9 cellular contexts compared by ENCODE assay signal in the genomic region with DNA sequence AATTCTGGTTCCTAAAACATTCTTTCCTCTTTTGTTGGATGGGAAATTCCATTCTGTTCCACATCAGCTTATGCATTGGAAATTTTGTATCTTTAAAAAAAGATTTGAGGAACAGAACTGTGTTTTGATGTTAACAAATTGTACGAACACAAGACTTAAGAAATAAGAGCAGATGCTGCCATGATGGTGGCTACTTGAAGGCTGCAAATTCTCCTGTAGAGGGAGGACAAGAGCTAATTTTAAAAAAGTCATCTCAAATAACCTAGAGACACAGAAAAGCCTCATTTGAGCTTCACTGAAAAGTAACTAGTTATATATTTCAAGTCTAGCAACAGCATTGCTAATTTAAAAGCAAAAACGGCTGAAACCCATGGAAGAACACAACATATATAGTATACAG. TPM values are rescaled to one million over a fixed set of nuclear protein-coding genes. Genes with fewer than 3 reads are reported as not detected.
DNase-seq lines count a peak whose midpoint lies in the region; ATAC-seq, FAIRE-seq and TF ChIP-seq lines count a peak whose summit lies in the region.
"Had no signal": no experiment of that assay in that cellular context is flagged by ENCODE, and none has a peak within 500 bp of the region (broad histone marks: within the 10 kb centered on the region; RNA-seq: fewer than 3 reads in every experiment).

No MANE protein-coding gene starts in this region.

- no peak for TF ChIP-seq POLR2A in A549 (IDR thresholded peaks at IDR 0.05; ENCODE audit: low read length)

- H3K4me3 ChIP-seq in A549 (no peak overlapping the region), fibroblast of the aortic adventitia (ENCODE audit: low read depth, low read length) (no peak overlapping the region)

- H3K4me1 ChIP-seq in A549 = no peaks in the 10 kb centered on the region

- H3K4me2 ChIP-seq in A549 = no peak overlapping the region

- TF ChIP-seq EP300 in A549 (IDR thresholded peaks at IDR 0.05) = no peak

- POLR2A ChIA-PET in A549 (lab: Yijun Ruan, JAX) = no interaction called here

- TF ChIP-seq CTCF in A549 (IDR thresholded peaks at IDR 0.05) (peak; percentile 40; the same call in 2 of the 3 replicates), fibroblast of the aortic adventitia (IDR thresholded peaks at IDR 0.05; ENCODE audit: insufficient read depth, low read length) (peak; percentile 29)

- CTCF ChIA-PET in A549 (lab: Yijun Ruan, JAX) = interaction anchor here (0.6 to 1.6 kb wide), 12 partner anchors 9 to 807 kb away, joined by 3 to 9 read pairs (median 4); a partner anchor contains a TSS

- TF ChIP-seq RAD21 in A549 (conservative IDR thresholded peaks at IDR 0.05 in 1 of 2, IDR thresholded peaks at IDR 0.05 in 1 of 2) = peak; percentile 39 to 57; a peak in 4 of 5 replicates

- H3K27ac ChIP-seq in A549 = no peak overlapping the region

- no peaks in the 10 kb centered on the region for H3K9me3 ChIP-seq in A549

- FAIRE-seq in A549 (lab: Jason Lieb, UNC) = peak; percentile 68
- peak; percentile 50 for FAIRE-seq in RCC 7860 (lab: Jason Lieb, UNC)

- peak in 1 of 2 experiments; percentile 74; a peak in 2 of 6 replicates for ATAC-seq in A549
- ATAC-seq in HG02852 (IDR thresholded peaks at IDR 0.05; ENCODE audit: unreplicated experiment) = no peak
- ATAC-seq in GM19463 (IDR thresholded peaks at IDR 0.05; ENCODE audit: unreplicated experiment) = no peak
- ATAC-seq in GM21619 (IDR thresholded peaks at IDR 0.05; ENCODE audit: unreplicated experiment) = no peak

- peak; percentile 18 to 38 for DNase-seq in A549 (ENCODE audit: low read depth in 1 of 2, low spot score in 1 of 2)
- DNase-seq in GM03348 (ENCODE audit: low spot score) = peak; percentile 29
- DNase-seq in RCC 7860 (ENCODE audit: low spot score) = no peak
- peak; percentile 29 for DNase-seq in fibroblast of the aortic adventitia (ENCODE audit: low read depth)
- no peak for DNase-seq in T-helper 9 cell
- DNase-seq: NCI-H2029 treated with DMSO at 0.1 percent for 48 hours had no signal

- 50% methylated on average over 2 of the region's 2 CpGs for WGBS in A549 (ENCODE audit: missing lambda C conversion rate)

TF ChIP-seq in A549, 52 proteins besides CTCF, POLR2A, EP300 and RAD21:
- no peak for TF ChIP-seq NR3C1 (IDR thresholded peaks at IDR 0.05)
- no peak for TF ChIP-seq HOXB13 (CRISPR knock-in tag; IDR thresholded peaks at IDR 0.05; ENCODE audit: low read depth)
- TF ChIP-seq SMC3 (IDR thresholded peaks at IDR 0.05) = peak; percentile 24; the same call in 1 of the 3 replicates
- no peak for TF ChIP-seq TP53 (CRISPR knock-in tag; IDR thresholded peaks at IDR 0.05)

RNA-seq across cellular contexts. Expression of a gene that starts 29.8 kb away (rescaled TPM):
- 381 and 405 TPM in 2 replicates for polyA plus RNA-seq in A549 (2011; rRNA removed)
- polyA plus RNA-seq in A549 (2012; cell fraction: cytosol; rRNA removed) = 917 and 1,079 TPM in 2 replicates
- 494 and 763 TPM in 2 replicates for polyA plus RNA-seq in A549 (2012; cell fraction: nucleus; rRNA removed)
- 345 to 370 TPM (median 360 TPM) in 3 replicates for polyA plus RNA-seq in A549 (2017; fragmentation: RNase III; extraction: RNeasy Plus Mini Kit Qiagen cat#74134 plus additional on column Dnase treatment)
- polyA minus RNA-seq in A549 (2011; rRNA and poly(A)+ RNA removed) = 46.4 and 48.2 TPM in 2 replicates
- 89.5 and 161 TPM in 2 replicates for total RNA-seq in fibroblast of the aortic adventitia (ENCODE audit: low replicate concordance)

RNA-seq across cellular contexts. Expression of a gene that starts 53.6 kb away (rescaled TPM):
- 13.1 and 14.7 TPM in 2 replicates for polyA plus RNA-seq in A549 (2011; rRNA removed)
- 11.3 and 14.3 TPM in 2 replicates for polyA plus RNA-seq in A549 (2012; cell fraction: cytosol; rRNA removed)
- 11.3 and 11.4 TPM in 2 replicates for polyA plus RNA-seq in A549 (2012; cell fraction: nucleus; rRNA removed)
- polyA plus RNA-seq in A549 (2017; fragmentation: RNase III; extraction: RNeasy Plus Mini Kit Qiagen cat#74134 plus additional on column Dnase treatment) = 12.6 to 16.1 TPM (median 13.9 TPM) in 3 replicates
- 15.6 and 18.1 TPM in 2 replicates for polyA minus RNA-seq in A549 (2011; rRNA and poly(A)+ RNA removed)
- total RNA-seq in fibroblast of the aortic adventitia (ENCODE audit: low replicate concordance) = 14.1 and 20.5 TPM in 2 replicates

Comparison
In these comparisons a context has a peak if more than half of its experiments do, and no peak if none do; other contexts are left out.
1. DNase-seq: peak in A549 (2 of 2), GM03348 (single experiment) and fibroblast of the aortic adventitia (single experiment); none in RCC 7860 (single experiment) and T-helper 9 cell (single experiment).